ENCODE assay signal across 9 cellular contexts in the genomic region with DNA sequence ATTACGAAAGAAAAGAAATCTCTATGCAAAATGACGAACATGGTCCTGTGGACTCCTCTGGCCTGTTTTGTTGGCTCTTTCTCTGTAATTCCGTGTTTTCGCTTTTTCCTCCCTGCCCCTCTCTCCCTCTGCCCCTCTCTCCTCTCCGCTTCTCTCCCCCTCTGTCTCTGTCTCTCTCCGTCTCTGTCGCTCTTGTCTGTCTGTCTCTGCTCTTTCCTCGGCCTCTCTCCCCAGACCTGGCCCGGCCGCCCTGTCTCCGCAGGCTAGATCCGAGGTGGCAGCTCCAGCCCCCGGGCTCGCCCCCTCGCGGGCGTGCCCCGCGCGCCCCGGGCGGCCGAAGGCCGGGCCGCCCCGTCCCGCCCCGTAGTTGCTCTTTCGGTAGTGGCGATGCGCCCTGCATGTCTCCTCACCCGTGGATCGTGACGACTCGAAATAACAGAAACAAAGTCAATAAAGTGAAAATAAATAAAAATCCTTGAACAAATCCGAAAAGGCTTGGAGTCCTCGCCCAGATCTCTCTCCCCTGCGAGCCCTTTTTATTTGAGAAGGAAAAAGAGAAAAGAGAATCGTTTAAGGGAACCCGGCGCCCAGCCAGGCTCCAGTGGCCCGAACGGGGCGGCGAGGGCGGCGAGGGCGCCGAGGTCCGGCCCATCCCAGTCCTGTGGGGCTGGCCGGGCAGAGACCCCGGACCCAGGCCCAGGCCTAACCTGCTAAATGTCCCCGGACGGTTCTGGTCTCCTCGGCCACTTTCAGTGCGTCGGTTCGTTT.
DNase-seq lines count a peak whose midpoint lies in the region; ATAC-seq and TF ChIP-seq lines count a peak whose summit lies in the region.
"Had no signal": no experiment of that assay in that cellular context is flagged by ENCODE, and none has a peak within 500 bp of the region (broad histone marks: within the 10 kb centered on the region; RNA-seq: fewer than 3 reads in every experiment).

No MANE protein-coding gene starts in this region.

- no peaks in the 10 kb centered on the region for H3K36me3 Mint-ChIP-seq in neural crest cell (ENCODE audit: low read depth)

- no peak overlapping the region for H3K27ac ChIP-seq in BLaER1 treated with 17β-estradiol and CSF1 and Interleukin-3, amounts not matched to agents 10 nM and 100 nM
- no peak overlapping the region for H3K27ac ChIP-seq in effector memory CD4-positive, alpha-beta T cell (ENCODE audit: insufficient read depth, low read length, poor library complexity, severe bottlenecking)
- H3K27ac ChIP-seq in brain microvascular endothelial cell = no peak overlapping the region
- H3K27ac ChIP-seq: VCaP had no signal

- H3K9ac ChIP-seq in BLaER1 treated with 17β-estradiol and CSF1 and Interleukin-3, amounts not matched to agents 10 nM and 100 nM = no peak overlapping the region

- peak overlapping the region; percentile 64 for H3K4me3 Mint-ChIP-seq in neural crest cell

- in situ Hi-C loops in brain microvascular endothelial cell (cut with HindIII; ENCODE audit: low pct_ligation_motif_present, low sequenced_read_pairs) = no loop called here

- no peak for ATAC-seq in GM21529 (IDR thresholded peaks at IDR 0.05; ENCODE audit: unreplicated experiment)

- peaks cover 0 to 29% (median 19%) of the 10 kb centered on the region in 10 experiments; a peak in 13 of 20 replicates for H3K4me1 ChIP-seq in BLaER1 treated with 17β-estradiol and CSF1 and Interleukin-3, amounts not matched to agents 10 nM and 100 nM
- peaks cover 34% of the 10 kb centered on the region for H3K4me1 ChIP-seq in effector memory CD4-positive, alpha-beta T cell (ENCODE audit: control insufficient read depth, insufficient read depth, low read length, poor library complexity, severe bottlenecking)

- TF ChIP-seq CTCF in neural crest cell (conservative IDR thresholded peaks at IDR 0.05) = no peak
- no peak for TF ChIP-seq CTCF in brain microvascular endothelial cell (IDR thresholded peaks at IDR 0.05; ENCODE audit: low read depth, low read length, missing control alignments)

- H3K9me3 Mint-ChIP-seq in neural crest cell = no peaks in the 10 kb centered on the region

- peaks cover 0 to 43% (median 34%) of the 10 kb centered on the region in 11 experiments; a peak in 19 of 22 replicates for H3K9me3 ChIP-seq in BLaER1 treated with 17β-estradiol and CSF1 and Interleukin-3, amounts not matched to agents 10 nM and 100 nM (replicated peaks in 1 of 11)
- no peaks in the 10 kb centered on the region for H3K9me3 ChIP-seq in effector memory CD4-positive, alpha-beta T cell (ENCODE audit: control insufficient read depth, low read length)

- H3K4me3 ChIP-seq in BLaER1 treated with 17β-estradiol and CSF1 and Interleukin-3, amounts not matched to agents 10 nM and 100 nM = peak overlapping the region in 2 of 10 experiments; percentile 15 to 42; a peak in 6 of 20 replicates
- peak overlapping the region; percentile 40 for H3K4me3 ChIP-seq in Jurkat, Clone E6-1 (ENCODE audit: low read length)
- peak overlapping the region; percentile 51 for H3K4me3 ChIP-seq in effector memory CD4-positive, alpha-beta T cell (ENCODE audit: insufficient read depth, low read depth, low read length, poor library complexity, severe bottlenecking)
- no peak overlapping the region for H3K4me3 ChIP-seq in brain microvascular endothelial cell (ENCODE audit: low read depth, low read length)

- DNase-seq in Jurkat, Clone E6-1 (ENCODE audit: low read depth, low spot score) = no peak
- no peak for DNase-seq in effector memory CD4-positive, alpha-beta T cell
- DNase-seq in neural crest cell (ENCODE audit: low read depth, low spot score) (no peak), nucleus accumbens (lab: John Stamatoyannopoulos, UW) (no peak), brain microvascular endothelial cell (no peak), cerebellar nuclear complex (lab: John Stamatoyannopoulos, UW) (no peak)

- H4K20me1 ChIP-seq in BLaER1 treated with 17β-estradiol and CSF1 and Interleukin-3, amounts not matched to agents 10 nM and 100 nM = peaks cover 0 to 46% (median 18%) of the 10 kb centered on the region in 11 experiments; a peak in 12 of 22 replicates

- peak overlapping the region in 9 of 11 experiments; percentile 7 to 72 (median 36); a peak in 11 of 22 replicates for H3K4me2 ChIP-seq in BLaER1 treated with 17β-estradiol and CSF1 and Interleukin-3, amounts not matched to agents 10 nM and 100 nM

- no peaks in the 10 kb centered on the region for H3K36me3 ChIP-seq in BLaER1 treated with 17β-estradiol and CSF1 and Interleukin-3, amounts not matched to agents 10 nM and 100 nM
- H3K36me3 ChIP-seq in effector memory CD4-positive, alpha-beta T cell (ENCODE audit: control insufficient read depth, insufficient read depth, low read length) = no peaks in the 10 kb centered on the region
- H3K36me3 ChIP-seq in brain microvascular endothelial cell (replicated peaks) = no peaks in the 10 kb centered on the region

- H3K27me3 ChIP-seq in BLaER1 treated with 17β-estradiol and CSF1 and Interleukin-3, amounts not matched to agents 10 nM and 100 nM = peaks cover 89 to 100% (median 98%) of the 10 kb centered on the region in 11 experiments
- H3K27me3 ChIP-seq in effector memory CD4-positive, alpha-beta T cell (replicated peaks; ENCODE audit: control insufficient read depth, insufficient read depth, low read length, poor library complexity, severe bottlenecking) = peaks cover 63% of the 10 kb centered on the region
- H3K27me3 ChIP-seq in brain microvascular endothelial cell (replicated peaks) = peaks cover 89% of the 10 kb centered on the region

- H3K27ac Mint-ChIP-seq in neural crest cell (ENCODE audit: unreplicated experiment) = no peak overlapping the region

- H3K27me3 Mint-ChIP-seq in neural crest cell (ENCODE audit: low read depth) = peaks cover 51% of the 10 kb centered on the region

- H3K4me1 Mint-ChIP-seq in neural crest cell = peaks cover 19% of the 10 kb centered on the region
